In the genomic region with DNA sequence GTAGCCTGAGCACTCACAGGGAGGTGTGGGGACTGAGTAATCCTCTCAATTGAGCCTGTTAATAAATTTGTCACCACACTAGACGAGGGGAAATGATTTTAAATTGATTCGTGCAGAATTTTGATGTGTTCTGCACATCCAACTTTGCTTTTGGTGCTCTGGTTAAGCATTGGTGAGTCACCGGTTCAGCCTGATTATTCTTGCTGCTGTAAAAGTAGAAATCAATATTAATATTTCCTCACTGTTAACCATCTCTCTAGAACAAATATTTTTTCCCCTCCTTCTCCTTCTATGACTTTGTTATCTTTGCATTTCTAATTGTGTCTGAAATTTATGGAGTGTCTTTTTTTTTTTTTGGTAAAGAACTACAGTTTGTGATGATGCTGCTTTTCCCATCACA, we compare ENCODE assay signal across 35 cellular contexts.
"Had no signal": no experiment of that assay in that cellular context is flagged by ENCODE, and none has a peak within 500 bp of the region (broad histone marks: within the 10 kb centered on the region; RNA-seq: fewer than 3 reads in every experiment).

No MANE protein-coding gene starts in this region.

- H3K36me3 Mint-ChIP-seq: activated CD4-positive, alpha-beta memory T cell treated with anti-CD3 and anti-CD28 coated beads for 36 hours; activated CD8-positive, alpha-beta memory T cell treated with anti-CD3 and anti-CD28 coated beads, Interleukin-2, amount 10 ng/mL, durations not matched to agents 7 days and 5 days; activated naive CD8-positive, alpha-beta T cell treated with anti-CD3 and anti-CD28 coated beads for 36 hours had no signal

- H3K4me2 ChIP-seq: PC-9 had no signal

- H3K9me3 ChIP-seq: SJCRH30 had no signal

- ATAC-seq: activated CD8-positive, alpha-beta memory T cell treated with anti-CD3 and anti-CD28 coated beads, Interleukin-2, amount 10 ng/mL, durations not matched to agents 7 days and 5 days; activated T-cell treated with anti-CD3 and anti-CD28 coated beads, Interleukin-2, amount 50 U/mL, for 72 hours; activated T-helper 17 cell treated with anti-CD3 and anti-CD28 coated beads, Interleukin-2, amount 50 U/mL, for 72 hours had no signal

- H2AFZ ChIP-seq: PC-9 had no signal

- H3K27ac ChIP-seq: brain microvascular endothelial cell, PC-9, SJCRH30, SK-N-MC had no signal

- H3K36me3 ChIP-seq: brain microvascular endothelial cell, MG63, SJCRH30 had no signal

- H3K4me3 ChIP-seq: MG63, PC-9, SJCRH30, SK-N-MC had no signal

- H3K4me1 Mint-ChIP-seq: activated B cell treated with CpG ODN at 0.5 μM for 24 hours; activated CD8-positive, alpha-beta memory T cell treated with anti-CD3 and anti-CD28 coated beads, Interleukin-2, amount 10 ng/mL, durations not matched to agents 7 days and 5 days; activated naive CD8-positive, alpha-beta T cell treated with anti-CD3 and anti-CD28 coated beads for 36 hours; activated T-helper 17 cell treated with anti-CD3 and anti-CD28 coated beads, Interleukin-2, amount 50 U/mL, for 72 hours had no signal

- H3K4me1 ChIP-seq: SJCRH30 had no signal

- H3K27me3 ChIP-seq: brain microvascular endothelial cell, MG63 had no signal

- H3K27ac Mint-ChIP-seq: activated B cell treated with CpG ODN at 0.5 μM for 24 hours; activated CD4-positive, alpha-beta memory T cell treated with anti-CD3 and anti-CD28 coated beads for 36 hours; activated CD8-positive, alpha-beta memory T cell treated with anti-CD3 and anti-CD28 coated beads, Interleukin-2, amount 10 ng/mL, durations not matched to agents 7 days and 5 days; activated naive CD8-positive, alpha-beta T cell treated with anti-CD3 and anti-CD28 coated beads for 36 hours; activated T-cell treated with anti-CD3 and anti-CD28 coated beads, Interleukin-2, amount 50 U/mL, for 72 hours; activated T-helper 17 cell treated with anti-CD3 and anti-CD28 coated beads, Interleukin-2, amount 50 U/mL, for 72 hours had no signal

- H3K9me3 Mint-ChIP-seq: activated B cell treated with CpG ODN at 0.5 μM for 24 hours; activated CD4-positive, alpha-beta memory T cell treated with anti-CD3 and anti-CD28 coated beads for 36 hours; activated naive CD8-positive, alpha-beta T cell treated with anti-CD3 and anti-CD28 coated beads for 36 hours; activated T-helper 17 cell treated with anti-CD3 and anti-CD28 coated beads, Interleukin-2, amount 50 U/mL, for 72 hours had no signal

- H3K27me3 Mint-ChIP-seq: activated B cell treated with CpG ODN at 0.5 μM for 24 hours; activated CD4-positive, alpha-beta memory T cell treated with anti-CD3 and anti-CD28 coated beads for 36 hours; activated CD8-positive, alpha-beta memory T cell treated with anti-CD3 and anti-CD28 coated beads, Interleukin-2, amount 10 ng/mL, durations not matched to agents 7 days and 5 days; activated naive CD8-positive, alpha-beta T cell treated with anti-CD3 and anti-CD28 coated beads for 36 hours had no signal

- H3K4me3 Mint-ChIP-seq: activated B cell treated with CpG ODN at 0.5 μM for 24 hours; activated CD4-positive, alpha-beta memory T cell treated with anti-CD3 and anti-CD28 coated beads for 36 hours; activated CD8-positive, alpha-beta memory T cell treated with anti-CD3 and anti-CD28 coated beads, Interleukin-2, amount 10 ng/mL, durations not matched to agents 7 days and 5 days; activated naive CD8-positive, alpha-beta T cell treated with anti-CD3 and anti-CD28 coated beads for 36 hours; activated T-cell treated with anti-CD3 and anti-CD28 coated beads, Interleukin-2, amount 50 U/mL, for 72 hours; activated T-helper 17 cell treated with anti-CD3 and anti-CD28 coated beads, Interleukin-2, amount 50 U/mL, for 72 hours had no signal

- DNase-seq: activated B cell treated with CpG ODN at 0.5 μM for 24 hours; activated CD4-positive, alpha-beta memory T cell treated with anti-CD3 and anti-CD28 coated beads for 36 hours; activated CD4-positive, alpha-beta T cell treated with anti-CD3 and anti-CD28 coated beads for 4 hours; activated CD4-positive, alpha-beta T cell treated with anti-CD3 and anti-CD28 coated beads, Interleukin-2, amount 50 U/mL, for 1 hour; activated CD4-positive, CD25-positive, alpha-beta regulatory T cell treated with anti-CD3 and anti-CD28 coated beads, Interleukin-2, amount 50 U/mL, for 72 hours; activated CD8-positive, alpha-beta memory T cell treated with anti-CD3 and anti-CD28 coated beads for 24 hours; activated CD8-positive, alpha-beta memory T cell treated with anti-CD3 and anti-CD28 coated beads, Interleukin-2, amount 10 ng/mL, durations not matched to agents 7 days and 5 days; activated effector memory CD4-positive, alpha-beta T cell treated with anti-CD3 and anti-CD28 coated beads, Interleukin-2, amount 50 U/mL, for 16 hours; activated naive CD4-positive, alpha-beta T cell; activated naive CD4-positive, alpha-beta T cell treated with anti-CD3 and anti-CD28 coated beads, Interleukin-2, amount 50 U/mL, for 16 hours; activated naive CD8-positive, alpha-beta T cell treated with anti-CD3 and anti-CD28 coated beads for 36 hours; activated T-cell treated with anti-CD3 and anti-CD28 coated beads, Interleukin-2, amount 50 U/mL, for 1 hour; activated T-cell treated with anti-CD3 and anti-CD28 coated beads, Interleukin-2, amount 50 U/mL, for 72 hours; amniotic stem cell; aorta; brain microvascular endothelial cell; central memory CD4-positive, alpha-beta T cell; Kasumi-1; KG1; MG63; NCI-H1048; NCI-H1105 treated with DMSO at 0.1 percent for 48 hours; NCI-H1436; NCI-H187; NCI-H2029 treated with DMSO at 0.1 percent for 48 hours; NCI-H2171 treated with DMSO at 0.1 percent for 48 hours; NCI-H2227 treated with DMSO at 0.1 percent for 48 hours; NCI-H446; NCI-H510A treated with DMSO at 0.1 percent for 48 hours; NK-92 treated with Interleukin-12 subunit alpha and Interleukin-12 subunit beta, amount 100 ng/mL, for 24 hours; SHP77; SJCRH30 had no signal
